8 cellular contexts compared by ENCODE assay signal in the genomic region with DNA sequence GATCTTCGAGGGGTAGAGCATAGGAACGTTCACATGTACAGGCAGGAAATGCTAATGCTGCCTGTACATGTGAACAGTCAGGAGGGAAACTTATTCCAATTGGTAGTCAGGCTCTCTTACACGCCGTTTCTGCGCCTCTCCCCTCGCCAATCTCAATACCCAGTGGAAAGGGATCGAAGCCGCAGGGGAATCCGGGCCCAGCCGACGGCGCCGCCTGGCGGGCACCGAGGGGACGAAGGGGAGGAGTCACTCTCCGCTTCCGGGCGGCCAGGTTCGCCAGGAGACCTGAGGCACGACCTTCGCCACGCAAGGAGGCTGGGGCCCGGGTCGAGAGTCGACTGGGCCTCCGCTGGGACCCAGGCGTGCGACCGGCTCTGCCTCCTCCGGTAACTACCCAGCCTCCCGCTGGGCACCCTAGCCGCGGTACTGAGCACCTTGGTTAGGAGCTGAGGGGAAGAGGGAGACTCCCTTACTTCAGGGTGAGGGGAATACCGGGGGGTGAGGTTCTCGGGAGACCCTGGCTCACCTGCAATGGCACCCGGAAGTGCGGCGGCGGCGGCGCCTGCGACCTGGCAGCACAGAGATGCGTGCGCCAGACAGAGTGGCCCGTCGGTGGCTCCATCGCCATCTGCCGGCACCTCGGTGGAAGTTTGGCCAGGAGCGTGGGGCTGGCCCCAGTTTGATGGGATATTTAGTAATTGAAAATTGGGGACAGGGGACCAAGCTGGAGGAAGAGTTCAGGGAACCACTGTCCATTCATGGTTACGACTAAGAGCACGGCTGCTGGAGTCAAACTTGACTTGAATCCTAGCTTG. TPM values are rescaled to one million over a fixed set of nuclear protein-coding genes. Genes with fewer than 3 reads are reported as not detected.
DNase-seq lines count a peak whose midpoint lies in the region; ATAC-seq and TF ChIP-seq lines count a peak whose summit lies in the region.

A gene (minus strand): TSS at position 557 of the 815 bp plus-strand sequence. CDS start 1,026 bp downstream, outside the sequence.

- peak within 1 kb of the TSS; percentile 98 for H3K9ac ChIP-seq in endocrine pancreas (ENCODE audit: control insufficient read depth, insufficient read depth, low read length)

- ATAC-seq in GM19463 (IDR thresholded peaks at IDR 0.05; ENCODE audit: unreplicated experiment) = peak; percentile 87

- no peaks in the 10 kb centered on the region for H3K27me3 ChIP-seq in HL-60 (ENCODE audit: insufficient read depth, poor library complexity, severe bottlenecking)
- H3K27me3 ChIP-seq in endocrine pancreas (ENCODE audit: control insufficient read depth, insufficient read depth, low read length) = no peaks in the 10 kb centered on the region

- H3K9me3 ChIP-seq in endocrine pancreas (ENCODE audit: control insufficient read depth, low read length) = no peaks in the 10 kb centered on the region

- H3K36me3 ChIP-seq in endocrine pancreas (ENCODE audit: control insufficient read depth, insufficient read depth, low read length) = peaks cover 3% of the 10 kb centered on the region

- peak within 1 kb of the TSS; percentile 97 for H3K27ac ChIP-seq in HL-60 (replicated peaks)

- TF ChIP-seq CTCF in HL-60 (IDR thresholded peaks at IDR 0.05; ENCODE audit: insufficient read depth, low read length) = peak; percentile 76

- peak within 1 kb of the TSS; percentile 62 for H3K4me3 ChIP-seq in HL-60 (replicated peaks; ENCODE audit: insufficient read depth, low read length)
- H3K4me3 ChIP-seq in endocrine pancreas (ENCODE audit: control insufficient read depth, insufficient read depth, low read length) = peak within 1 kb of the TSS; percentile 23

- DNase-seq in COLO668 (lab: John Stamatoyannopoulos, UW; ENCODE audit: unreplicated experiment) (peak; percentile 92), HL-60 (ENCODE audit: low read depth in 1 of 2, low spot score in 1 of 2) (peak; percentile 84 to 92), NOMO-1 (lab: John Stamatoyannopoulos, UW; ENCODE audit: unreplicated experiment in 2 of 2) (peak; percentile 89 to 95), mesenteric fat pad (ENCODE audit: low spot score) (peak; percentile 97)
- peak; percentile 79 to 86 (median 80) for DNase-seq in activated CD8-positive, alpha-beta memory T cell treated with anti-CD3 and anti-CD28 coated beads for 48 hours (ENCODE audit: low read depth in 2 of 3, low spot score in 2 of 3)
- DNase-seq in stimulated activated CD8-positive, alpha-beta memory T cell treated with anti-CD3 and anti-CD28 coated beads, Interleukin-15, amount 100 ng/mL, for 4 hours (ENCODE audit: low read depth in 2 of 2) = peak; percentile 74

- no peaks in the 10 kb centered on the region for H3K4me1 ChIP-seq in endocrine pancreas (ENCODE audit: control insufficient read depth, insufficient read depth, low read length)

RNA-seq across cellular contexts. Expression of the gene that starts here (rescaled TPM):
- 15.2 TPM for total RNA-seq in mesenteric fat pad

Comparison
In these comparisons a context has a peak if more than half of its experiments do, and no peak if none do; other contexts are left out.
1. Peak in every context shown above with its lines: DNase-seq, ATAC-seq, H3K4me3 ChIP-seq and H3K27ac ChIP-seq.